Comparison of ENCODE assay signal across 29 cellular contexts in the genomic region with DNA sequence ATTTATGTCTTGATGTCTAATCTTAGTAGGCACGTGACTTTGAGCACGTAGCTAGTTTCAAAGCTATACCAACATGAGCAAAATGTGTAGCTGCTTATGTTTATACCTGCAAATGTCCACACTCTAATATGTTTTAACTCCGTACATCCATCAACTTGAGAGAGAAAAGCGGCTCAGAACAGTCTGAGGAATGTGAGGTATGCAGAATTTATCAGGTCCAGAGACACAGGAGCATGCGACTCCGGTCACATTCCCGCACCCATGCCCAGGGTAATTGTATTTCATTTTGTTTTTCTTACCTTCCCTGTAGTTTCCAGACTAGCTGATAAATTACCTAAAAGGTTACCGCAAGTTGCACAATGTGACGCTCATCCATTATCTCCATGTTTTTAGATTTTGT. TPM values are rescaled to one million over a fixed set of nuclear protein-coding genes. Genes with fewer than 3 reads are reported as not detected.
DNase-seq lines count a peak whose midpoint lies in the region; ATAC-seq, FAIRE-seq and TF ChIP-seq lines count a peak whose summit lies in the region.
"Had no signal": no experiment of that assay in that cellular context is flagged by ENCODE, and none has a peak within 500 bp of the region (broad histone marks: within the 10 kb centered on the region; RNA-seq: fewer than 3 reads in every experiment).

No MANE protein-coding gene starts in this region.

- BruUV-seq in HepG2 (replicated peaks; lab: Mats Ljungman, UMichigan): no TSS peak

- peaks cover 5% of the 10 kb centered on the region for H3K4me1 Mint-ChIP-seq in activated CD4-positive, alpha-beta memory T cell treated with anti-CD3 and anti-CD28 coated beads, Interleukin-2, amount 10 ng/mL, durations not matched to agents 7 days and 5 days
- H3K4me1 Mint-ChIP-seq in activated CD4-positive, alpha-beta T cell treated with anti-CD3 and anti-CD28 coated beads, Interleukin-2, amount 10 ng/mL, durations not matched to agents 7 days and 5 days: peaks cover 15% of the 10 kb centered on the region
- H3K4me1 Mint-ChIP-seq in stimulated activated effector memory CD8-positive, alpha-beta T cell treated with anti-CD3 and anti-CD28 coated beads, Interleukin-12 subunit alpha, Interleukin-12 subunit beta, amount 100 ng/mL, for 72 hours: peaks cover 7% of the 10 kb centered on the region

- H3K4ac ChIP-seq in mesendoderm (ENCODE audit: low read depth, low read length) (no peak overlapping the region), trophoblast cell (ENCODE audit: low read depth, low read length) (no peak overlapping the region)

- no peak overlapping the region for H2BK15ac ChIP-seq in mesendoderm (replicated peaks; ENCODE audit: low read depth)

- TF ChIP-seq EP300 in HepG2 (IDR thresholded peaks at IDR 0.05; ENCODE audit: low read depth in 2 of 2, low read length in 2 of 2) (no peak), HepG2 (CRISPR knock-in tag; IDR thresholded peaks at IDR 0.05; ENCODE audit: borderline replicate concordance) (no peak)

- H3K23ac ChIP-seq in mesendoderm (ENCODE audit: low read length): no peak overlapping the region
- H3K23ac ChIP-seq in trophoblast cell (ENCODE audit: low read length): no peak overlapping the region

- H3K9me3 ChIP-seq in HepG2 (ENCODE audit: low read length) (no peaks in the 10 kb centered on the region), right lobe of liver (no peaks in the 10 kb centered on the region), trophoblast cell (ENCODE audit: insufficient read depth, low read depth, low read length) (peaks cover 7% of the 10 kb centered on the region)

- H3K27ac ChIP-seq in HepG2 (ENCODE audit: extremely low read length, insufficient read depth, low read length): no peak overlapping the region
- H3K27ac ChIP-seq in right lobe of liver: no peak overlapping the region
- H3K27ac ChIP-seq in mesendoderm (ENCODE audit: low read depth, low read length): no peak overlapping the region
- peak overlapping the region; percentile 99 for H3K27ac ChIP-seq in trophoblast cell (ENCODE audit: low read depth, low read length)
- H3K27ac ChIP-seq: RWPE1 had no signal

- H3K27me3 Mint-ChIP-seq in activated CD4-positive, alpha-beta memory T cell treated with anti-CD3 and anti-CD28 coated beads, Interleukin-2, amount 10 ng/mL, durations not matched to agents 7 days and 5 days: peaks cover 38% of the 10 kb centered on the region
- peaks cover 28% of the 10 kb centered on the region for H3K27me3 Mint-ChIP-seq in activated CD4-positive, alpha-beta T cell treated with anti-CD3 and anti-CD28 coated beads, Interleukin-2, amount 10 ng/mL, durations not matched to agents 7 days and 5 days

- H2BK12ac ChIP-seq in trophoblast cell (ENCODE audit: low read length): no peak overlapping the region

- POLR2A ChIA-PET in HepG2 (lab: Yijun Ruan, JAX): no interaction called here
- POLR2A ChIA-PET in activated CD4-positive, alpha-beta memory T cell treated with anti-CD3 and anti-CD28 coated beads, Interleukin-2, amount 10 ng/mL, durations not matched to agents 7 days and 5 days (lab: Charles Lee): no interaction called here
- POLR2A ChIA-PET in activated CD4-positive, alpha-beta T cell treated with anti-CD3 and anti-CD28 coated beads, Interleukin-2, amount 10 ng/mL, durations not matched to agents 7 days and 5 days (lab: Charles Lee): no interaction called here

- H2BK120ac ChIP-seq in mesendoderm (ENCODE audit: low read depth, low read length) (no peak overlapping the region), trophoblast cell (ENCODE audit: insufficient read depth, low read length, poor library complexity) (no peak overlapping the region)

- TF ChIP-seq CTCF in HepG2 (CRISPR knock-in tag; IDR thresholded peaks at IDR 0.05): no peak
- TF ChIP-seq CTCF in right lobe of liver (IDR thresholded peaks at IDR 0.05): no peak
- TF ChIP-seq CTCF in omental fat pad (IDR thresholded peaks at IDR 0.05): no peak

- DNase-seq in HepG2 (ENCODE audit: low spot score) (peak; percentile 45), right lobe of liver (no peak), mesendoderm (peak; percentile 60), trophoblast cell (peak; percentile 19 to 57), omental fat pad (ENCODE audit: low spot score) (no peak)
- DNase-seq in activated CD4-positive, alpha-beta memory T cell treated with anti-CD3 and anti-CD28 coated beads, Interleukin-2, amount 10 ng/mL, durations not matched to agents 7 days and 5 days: no peak
- DNase-seq in activated CD4-positive, alpha-beta T cell treated with anti-CD3 and anti-CD28 coated beads, Interleukin-2, amount 10 ng/mL, durations not matched to agents 7 days and 5 days: no peak
- no peak for DNase-seq in stimulated activated effector memory CD8-positive, alpha-beta T cell treated with anti-CD3 and anti-CD28 coated beads, Interleukin-12 subunit alpha, Interleukin-12 subunit beta, amount 100 ng/mL, for 72 hours (ENCODE audit: low spot score in 2 of 2)
- DNase-seq: AML-193; C1 segment of cervical spinal cord; CD8-positive, alpha-beta memory T cell; DMS53; H9; HFFc6; IMR-90; NCI-H1105; NCI-H2081; NCI-H2171; NCI-H345; NCI-H524; NCI-H774; NK-92 treated with Interleukin-12 subunit alpha and Interleukin-12 subunit beta, amount 100 ng/mL, for 24 hours; SIG-M5 had no signal

- peak; percentile 22; the same call in 1 of the 3 replicates for ATAC-seq in HepG2
- no peak for ATAC-seq in right lobe of liver
- no peak for ATAC-seq in omental fat pad (ENCODE audit: low FRiP score)
- no peak for ATAC-seq in stimulated activated effector memory CD8-positive, alpha-beta T cell treated with anti-CD3 and anti-CD28 coated beads, Interleukin-12 subunit alpha, Interleukin-12 subunit beta, amount 100 ng/mL, for 72 hours

- H3K27me3 ChIP-seq in HepG2 (ENCODE audit: control insufficient read depth in 1 of 2, insufficient read depth in 2 of 2, low read length in 2 of 2): peaks cover 0 to 12% of the 10 kb centered on the region in 2 experiments; a peak in 2 of 5 replicates
- H3K27me3 ChIP-seq in right lobe of liver: no peaks in the 10 kb centered on the region
- H3K27me3 ChIP-seq in mesendoderm (ENCODE audit: insufficient read depth, low read length, poor library complexity): no peaks in the 10 kb centered on the region
- H3K27me3 ChIP-seq in trophoblast cell (ENCODE audit: insufficient read depth, low read length): no peaks in the 10 kb centered on the region

- H3K56ac ChIP-seq in mesendoderm (ENCODE audit: low read length): no peak overlapping the region

- no peak overlapping the region for H4K91ac ChIP-seq in trophoblast cell (ENCODE audit: low read depth, low read length)

- H4K5ac ChIP-seq in mesendoderm (ENCODE audit: low read length): no peak overlapping the region

- H2AFZ ChIP-seq in HepG2 (ENCODE audit: low read length) (no peak overlapping the region), trophoblast cell (ENCODE audit: insufficient read depth, low read length, poor library complexity) (no peak overlapping the region)

- no peak overlapping the region for H3K18ac ChIP-seq in mesendoderm (ENCODE audit: low read length)
- no peak overlapping the region for H3K18ac ChIP-seq in trophoblast cell (ENCODE audit: low read length)

- CTCF ChIA-PET in HepG2 (lab: Yijun Ruan, JAX; ENCODE audit: low intra/inter-chr PET ratio, low total read pairs): no interaction called here
- CTCF ChIA-PET in activated CD4-positive, alpha-beta memory T cell treated with anti-CD3 and anti-CD28 coated beads, Interleukin-2, amount 10 ng/mL, durations not matched to agents 7 days and 5 days (lab: Charles Lee): no interaction called here
- CTCF ChIA-PET in activated CD4-positive, alpha-beta T cell treated with anti-CD3 and anti-CD28 coated beads, Interleukin-2, amount 10 ng/mL, durations not matched to agents 7 days and 5 days (lab: Charles Lee): no interaction called here

- H3K27ac Mint-ChIP-seq in activated CD4-positive, alpha-beta memory T cell treated with anti-CD3 and anti-CD28 coated beads, Interleukin-2, amount 10 ng/mL, durations not matched to agents 7 days and 5 days: no peak overlapping the region
- H3K27ac Mint-ChIP-seq in activated CD4-positive, alpha-beta T cell treated with anti-CD3 and anti-CD28 coated beads, Interleukin-2, amount 10 ng/mL, durations not matched to agents 7 days and 5 days: no peak overlapping the region
- no peak overlapping the region for H3K27ac Mint-ChIP-seq in stimulated activated effector memory CD8-positive, alpha-beta T cell treated with anti-CD3 and anti-CD28 coated beads, Interleukin-12 subunit alpha, Interleukin-12 subunit beta, amount 100 ng/mL, for 72 hours
- H3K27ac Mint-ChIP-seq: CD8-positive, alpha-beta memory T cell; H9; HFFc6 had no signal

- FAIRE-seq in HepG2 (lab: Jason Lieb, UNC): no peak
- FAIRE-seq: D721Med, GM19239, HTR-8/SVneo had no signal

- no peaks in the 10 kb centered on the region for H3K9me3 Mint-ChIP-seq in activated CD4-positive, alpha-beta memory T cell treated with anti-CD3 and anti-CD28 coated beads, Interleukin-2, amount 10 ng/mL, durations not matched to agents 7 days and 5 days
- no peaks in the 10 kb centered on the region for H3K9me3 Mint-ChIP-seq in activated CD4-positive, alpha-beta T cell treated with anti-CD3 and anti-CD28 coated beads, Interleukin-2, amount 10 ng/mL, durations not matched to agents 7 days and 5 days
- no peaks in the 10 kb centered on the region for H3K9me3 Mint-ChIP-seq in stimulated activated effector memory CD8-positive, alpha-beta T cell treated with anti-CD3 and anti-CD28 coated beads, Interleukin-12 subunit alpha, Interleukin-12 subunit beta, amount 100 ng/mL, for 72 hours
- H3K9me3 Mint-ChIP-seq: CD8-positive, alpha-beta memory T cell; HFFc6 had no signal

- TF ChIP-seq POLR2A in HepG2 (IDR thresholded peaks at IDR 0.05; ENCODE audit: insufficient read depth in 1 of 2, low read depth in 2 of 2, low read length in 2 of 2) (no peak), right lobe of liver (IDR thresholded peaks at IDR 0.05) (no peak)

- H2BK5ac ChIP-seq in mesendoderm (ENCODE audit: low read length) (no peak overlapping the region), trophoblast cell (ENCODE audit: low read depth, low read length, poor library complexity) (no peak overlapping the region)

- H3K9ac ChIP-seq in HepG2 (ENCODE audit: insufficient read depth, low read depth, low read length) (no peak overlapping the region), mesendoderm (ENCODE audit: low read length) (no peak overlapping the region), trophoblast cell (ENCODE audit: low read length) (no peak overlapping the region)

- no peaks in the 10 kb centered on the region for H4K20me1 ChIP-seq in HepG2 (ENCODE audit: insufficient read depth, low read length)

- no peak overlapping the region for H3K4me3 Mint-ChIP-seq in activated CD4-positive, alpha-beta memory T cell treated with anti-CD3 and anti-CD28 coated beads, Interleukin-2, amount 10 ng/mL, durations not matched to agents 7 days and 5 days
- H3K4me3 Mint-ChIP-seq in activated CD4-positive, alpha-beta T cell treated with anti-CD3 and anti-CD28 coated beads, Interleukin-2, amount 10 ng/mL, durations not matched to agents 7 days and 5 days: no peak overlapping the region
- no peak overlapping the region for H3K4me3 Mint-ChIP-seq in stimulated activated effector memory CD8-positive, alpha-beta T cell treated with anti-CD3 and anti-CD28 coated beads, Interleukin-12 subunit alpha, Interleukin-12 subunit beta, amount 100 ng/mL, for 72 hours
- H3K4me3 Mint-ChIP-seq: CD8-positive, alpha-beta memory T cell; H9; HFFc6 had no signal

- H3K4me1 ChIP-seq in HepG2 (ENCODE audit: insufficient read depth, low read length) (peaks cover 37% of the 10 kb centered on the region), right lobe of liver (no peaks in the 10 kb centered on the region), mesendoderm (ENCODE audit: control insufficient read depth, low read depth, low read length) (no peaks in the 10 kb centered on the region), trophoblast cell (ENCODE audit: control insufficient read depth in 1 of 2, insufficient read depth in 2 of 2, low read length in 2 of 2) (peaks cover 35 to 39% of the 10 kb centered on the region in 2 experiments)

- H3K4me3 ChIP-seq in HepG2 (replicated peaks in 1 of 3; ENCODE audit: insufficient read depth in 1 of 3, low read depth in 2 of 3, low read length in 3 of 3) (no peak overlapping the region), right lobe of liver (no peak overlapping the region), mesendoderm (ENCODE audit: low read length) (no peak overlapping the region), trophoblast cell (ENCODE audit: low read depth, low read length) (no peak overlapping the region)

- H3K79me2 ChIP-seq in HepG2 (ENCODE audit: insufficient read depth, low read length) (no peaks in the 10 kb centered on the region), mesendoderm (ENCODE audit: control insufficient read depth, insufficient read depth, low read length) (no peaks in the 10 kb centered on the region), trophoblast cell (ENCODE audit: control insufficient read depth, insufficient read depth, low read length, poor library complexity) (peaks cover 14% of the 10 kb centered on the region)

- no peak overlapping the region for H4K12ac ChIP-seq in trophoblast cell (ENCODE audit: low read depth, low read length)

- WGBS in HepG2 (ENCODE audit: low lambda C conversion rate): 3% methylated on average over 9 of the region's 9 CpGs
- 68% methylated on average over 9 of the region's 9 CpGs for WGBS in right lobe of liver (ENCODE audit: insufficient coverage, low coverage, low lambda C conversion rate, missing lambda C conversion rate)
- WGBS in mesendoderm (ENCODE audit: extremely low coverage, insufficient coverage, low lambda C conversion rate): no CpG with 5 or more reads among the region's 9 CpGs
- no CpG with 5 or more reads among the region's 9 CpGs for WGBS in trophoblast cell (ENCODE audit: extremely low coverage, insufficient coverage, insufficient read length)

- H3K79me1 ChIP-seq in mesendoderm (ENCODE audit: low read length): no peaks in the 10 kb centered on the region
- H3K79me1 ChIP-seq in trophoblast cell (ENCODE audit: low read length): peaks cover 60% of the 10 kb centered on the region

- H2AK5ac ChIP-seq in mesendoderm (ENCODE audit: low read length) (no peak overlapping the region), trophoblast cell (ENCODE audit: low read length) (no peak overlapping the region)

- in situ Hi-C loops in HepG2 (cut with HindIII; ENCODE audit: extremely low pct_ligation_motif_present, low pct_unique_long_range_greater_than_20kb): no loop called here

- no peak overlapping the region for H4K8ac ChIP-seq in mesendoderm (ENCODE audit: low read depth, low read length)
- no peak overlapping the region for H4K8ac ChIP-seq in trophoblast cell (ENCODE audit: low read depth, low read length)

- H3K36me3 Mint-ChIP-seq in activated CD4-positive, alpha-beta memory T cell treated with anti-CD3 and anti-CD28 coated beads, Interleukin-2, amount 10 ng/mL, durations not matched to agents 7 days and 5 days (ENCODE audit: low read depth): no peaks in the 10 kb centered on the region
- H3K36me3 Mint-ChIP-seq in activated CD4-positive, alpha-beta T cell treated with anti-CD3 and anti-CD28 coated beads, Interleukin-2, amount 10 ng/mL, durations not matched to agents 7 days and 5 days (ENCODE audit: low read depth): no peaks in the 10 kb centered on the region
- no peaks in the 10 kb centered on the region for H3K36me3 Mint-ChIP-seq in stimulated activated effector memory CD8-positive, alpha-beta T cell treated with anti-CD3 and anti-CD28 coated beads, Interleukin-12 subunit alpha, Interleukin-12 subunit beta, amount 100 ng/mL, for 72 hours
- H3K36me3 Mint-ChIP-seq: CD8-positive, alpha-beta memory T cell had no signal

- TF ChIP-seq RAD21 in HepG2 (CRISPR knock-in tag; IDR thresholded peaks at IDR 0.05): no peak

- intact Hi-C loops in HepG2 (cut with micrococcal nuclease; ENCODE audit: unreplicated experiment): no loop called here
- intact Hi-C loops in right lobe of liver (cut with DNase I): no loop called here

- H3K4me2 ChIP-seq in HepG2 (ENCODE audit: low read depth, low read length): no peak overlapping the region
- no peak overlapping the region for H3K4me2 ChIP-seq in mesendoderm (ENCODE audit: low read length)
- no peak overlapping the region for H3K4me2 ChIP-seq in trophoblast cell (ENCODE audit: low read length)

- no peak overlapping the region for H3K14ac ChIP-seq in trophoblast cell (ENCODE audit: low read length)

- no peaks in the 10 kb centered on the region for H3K36me3 ChIP-seq in HepG2 (replicated peaks in 1 of 2; ENCODE audit: control insufficient read depth in 1 of 2, insufficient read depth in 2 of 2, low read length in 2 of 2)
- no peaks in the 10 kb centered on the region for H3K36me3 ChIP-seq in right lobe of liver
- no peaks in the 10 kb centered on the region for H3K36me3 ChIP-seq in mesendoderm (ENCODE audit: control insufficient read depth, insufficient read depth, low read length)
- no peaks in the 10 kb centered on the region for H3K36me3 ChIP-seq in trophoblast cell (ENCODE audit: control insufficient read depth in 1 of 2, insufficient read depth in 2 of 2, low read length in 2 of 2)

RNA-seq across cellular contexts. Expression of a gene that starts 39.9 kb away (rescaled TPM):
- not detected in 2 replicates for total RNA-seq in HepG2 (2016; rRNA removed; fragmentation: Illumina TruSeq; extraction: Trizol)
- total RNA-seq in HepG2 (2016; cell fraction: cytosol; rRNA removed; fragmentation: Illumina TruSeq; extraction: Trizol; ENCODE audit: low read depth): not detected in 2 replicates
- not detected in 2 replicates for total RNA-seq in HepG2 (2016; cell fraction: insoluble cytoplasmic fraction; rRNA removed; fragmentation: Illumina TruSeq; extraction: Trizol)
- total RNA-seq in HepG2 (2016; cell fraction: membrane; rRNA removed; fragmentation: Illumina TruSeq; extraction: Trizol): not detected in 2 replicates
- not detected in 2 replicates for total RNA-seq in HepG2 (2016; cell fraction: nucleus; rRNA removed; fragmentation: Illumina TruSeq; extraction: Trizol)
- not detected in 2 replicates for polyA plus RNA-seq in HepG2 (2011; rRNA removed)
- polyA plus RNA-seq in HepG2 (2011; cell fraction: cytosol; rRNA removed): 0.04 TPM in 1 of 2 replicates, not detected in the other
- not detected in 2 replicates for polyA plus RNA-seq in HepG2 (2011; cell fraction: nucleus; rRNA removed)
- polyA plus RNA-seq in HepG2 (2012): not detected in 2 replicates
- polyA plus RNA-seq in HepG2 (2016; cell fraction: cytosol; fragmentation: Illumina TruSeq; extraction: Trizol; ENCODE audit: low read depth): not detected in 2 replicates
- not detected in 2 replicates for polyA plus RNA-seq in HepG2 (2016; cell fraction: insoluble cytoplasmic fraction; fragmentation: Illumina TruSeq; extraction: Trizol; ENCODE audit: low read depth)
- polyA plus RNA-seq in HepG2 (2016; cell fraction: membrane; fragmentation: Illumina TruSeq; extraction: Trizol; ENCODE audit: low read depth): not detected in 2 replicates
- polyA plus RNA-seq in HepG2 (2016; cell fraction: nucleus; fragmentation: Illumina TruSeq; extraction: Trizol; ENCODE audit: insufficient read depth, low read depth): not detected in 2 replicates
- 23.0 TPM in 1 of 2 replicates, not detected in the other for polyA minus RNA-seq in HepG2 (2011; rRNA and poly(A)+ RNA removed; ENCODE audit: low replicate concordance)
- 1.2 TPM in 1 of 2 replicates, not detected in the other for polyA minus RNA-seq in HepG2 (2011; cell fraction: cytosol; rRNA and poly(A)+ RNA removed)
- 0.52 TPM in 1 of 2 replicates, not detected in the other for polyA minus RNA-seq in HepG2 (2011; cell fraction: nucleus; rRNA and poly(A)+ RNA removed)
- total RNA-seq in right lobe of liver: not detected
- polyA plus RNA-seq in mesendoderm (2013, experiment 1 of 2): 1.2 TPM
- 0.99 TPM for polyA plus RNA-seq in mesendoderm (2013, experiment 2 of 2)
- 1.1 and 1.4 TPM in 2 replicates for polyA plus RNA-seq in trophoblast cell (2013)
- total RNA-seq in activated CD4-positive, alpha-beta memory T cell treated with anti-CD3 and anti-CD28 coated beads, Interleukin-2, amount 10 ng/mL, durations not matched to agents 7 days and 5 days: not detected
- total RNA-seq in omental fat pad: not detected
- total RNA-seq in activated CD4-positive, alpha-beta T cell treated with anti-CD3 and anti-CD28 coated beads, Interleukin-2, amount 10 ng/mL, durations not matched to agents 7 days and 5 days: 1 to 10 TPM; 1.3 to 2.3 TPM
- total RNA-seq: A172; CD8-positive, alpha-beta memory T cell; HFFc6; IMR-90 had no signal
- polyA plus RNA-seq: AG04450; CD8-positive, alpha-beta memory T cell; IMR-90 had no signal

Comparison
In these comparisons a context has a peak if more than half of its experiments do, and no peak if none do; other contexts are left out.
1. DNase-seq: peak in HepG2 (single experiment), mesendoderm (single experiment) and trophoblast cell (2 of 2); none in right lobe of liver (0 of 3), activated CD4-positive, alpha-beta memory T cell treated with anti-CD3 and anti-CD28 coated beads, Interleukin-2, amount 10 ng/mL, durations not matched to agents 7 days and 5 days (single experiment), omental fat pad (single experiment), activated CD4-positive, alpha-beta T cell treated with anti-CD3 and anti-CD28 coated beads, Interleukin-2, amount 10 ng/mL, durations not matched to agents 7 days and 5 days (single experiment) and stimulated activated effector memory CD8-positive, alpha-beta T cell treated with anti-CD3 and anti-CD28 coated beads, Interleukin-12 subunit alpha, Interleukin-12 subunit beta, amount 100 ng/mL, for 72 hours (0 of 2).